9 cellular contexts compared by ENCODE assay signal in genomic region chr10:69065406-69066361, GRCh38. TPM values are rescaled to one million over a fixed set of nuclear protein-coding genes. Genes with fewer than 3 reads are reported as not detected.
DNase-seq lines count a peak whose midpoint lies in the region; ATAC-seq and TF ChIP-seq lines count a peak whose summit lies in the region.
"Had no signal": no experiment of that assay in that cellular context is flagged by ENCODE, and none has a peak within 500 bp of the region (broad histone marks: within the 10 kb centered on the region; RNA-seq: fewer than 3 reads in every experiment).

No MANE protein-coding gene starts in this region.

- no peak overlapping the region for H3K27ac ChIP-seq in mammary epithelial cell (ENCODE audit: insufficient read depth, low read depth, low read length)
- H3K27ac ChIP-seq: epithelial cell of prostate had no signal

- no peak overlapping the region for H3K4me3 ChIP-seq in mammary epithelial cell (replicated peaks in 1 of 3; ENCODE audit: insufficient read depth in 1 of 3, low read depth in 2 of 3, low read length in 3 of 3)

- H4K20me1 ChIP-seq in mammary epithelial cell (ENCODE audit: insufficient read depth, low read length), result no peaks in the 10 kb centered on the region

- intact Hi-C loops in mammary epithelial cell (cut with micrococcal nuclease), result no loop called here

- H3K9me3 Mint-ChIP-seq in osteocyte (ENCODE audit: unreplicated experiment) (no peaks in the 10 kb centered on the region), WTC11 (no peaks in the 10 kb centered on the region)

- CTCF ChIA-PET in mammary epithelial cell (lab: Charles Lee; ENCODE audit: low non-redundant PET) (no interaction called here), WTC11 (lab: Charles Lee) (interaction anchor here (0.9 to 1.6 kb wide), 2 partner anchors 157 to 343 kb away, joined by 3 to 4 read pairs; no protein-coding TSS in a partner anchor)

- no TSS peak for BruUV-seq in mammary epithelial cell (replicated peaks; lab: Mats Ljungman, UMichigan)

- no peak overlapping the region for H3K9ac ChIP-seq in mammary epithelial cell (ENCODE audit: insufficient read depth, low read length)

- no peak for TF ChIP-seq CTCF in mammary epithelial cell (conservative IDR thresholded peaks at IDR 0.05 in 1 of 2, IDR thresholded peaks at IDR 0.05 in 1 of 2; ENCODE audit: extremely low read depth in 1 of 2, insufficient read depth in 1 of 2, low read depth in 1 of 2, low read length in 2 of 2)
- TF ChIP-seq CTCF in osteocyte (IDR thresholded peaks at IDR 0.05), result no peak
- no peak for TF ChIP-seq CTCF in WTC11 (IDR thresholded peaks at IDR 0.05)

- H3K4me1 ChIP-seq in mammary epithelial cell (ENCODE audit: insufficient read depth, low read length), result peaks cover 13% of the 10 kb centered on the region

- peak overlapping the region; percentile 65 for H2AFZ ChIP-seq in mammary epithelial cell (ENCODE audit: low read depth, low read length)

- ATAC-seq in GM21390 (IDR thresholded peaks at IDR 0.05; ENCODE audit: unreplicated experiment), result peak; percentile 52
- no peak for ATAC-seq in WTC11

- peak overlapping the region; percentile 90 for H3K27ac Mint-ChIP-seq in osteocyte (ENCODE audit: unreplicated experiment)
- no peak overlapping the region for H3K27ac Mint-ChIP-seq in WTC11

- H3K36me3 ChIP-seq in mammary epithelial cell (ENCODE audit: insufficient read depth, low read length), result no peaks in the 10 kb centered on the region

- H3K36me3 Mint-ChIP-seq in osteocyte (ENCODE audit: unreplicated experiment) (no peaks in the 10 kb centered on the region), WTC11 (no peaks in the 10 kb centered on the region)

- peak; percentile 66 for DNase-seq in EL
- DNase-seq in Kasumi-1 (lab: John Stamatoyannopoulos, UW), result peak; percentile 66 to 80
- DNase-seq in mammary epithelial cell, result peak; percentile 87
- DNase-seq in osteocyte (ENCODE audit: extremely low spot score, unreplicated experiment), result no peak
- DNase-seq in putamen (ENCODE audit: low spot score), result no peak
- no peak for DNase-seq in WTC11 (ENCODE audit: low spot score)
- no peak for DNase-seq in NCI-H2029 (lab: John Stamatoyannopoulos, UW)

- no peaks in the 10 kb centered on the region for H3K27me3 ChIP-seq in mammary epithelial cell (ENCODE audit: insufficient read depth, low read length)

- no peaks in the 10 kb centered on the region for H3K9me3 ChIP-seq in mammary epithelial cell (replicated peaks; ENCODE audit: insufficient read depth, low read length)

- 38% methylated on average over 5 of the region's 8 CpGs for WGBS in mammary epithelial cell (ENCODE audit: low coverage, missing lambda C conversion rate)

- POLR2A ChIA-PET in WTC11 (lab: Charles Lee), result interaction anchor here (0.5 kb wide), 1 partner anchor 734 kb away, joined by 4 read pairs; the partner anchor contains the start of gene HNRNPH3

- H3K4me3 Mint-ChIP-seq in osteocyte (ENCODE audit: unreplicated experiment) (no peak overlapping the region), WTC11 (no peak overlapping the region)

- dilution Hi-C loops in mammary epithelial cell (cut with HindIII; ENCODE audit: low sequenced_read_pairs), result loop anchor here (5.0 kb wide), 1 partner anchor 53 kb away; no protein-coding TSS in a partner anchor

- in situ Hi-C loops in mammary epithelial cell (cut with MboI; ENCODE audit: low sequenced_read_pairs in 2 of 2), result no loop called here

- H3K79me2 ChIP-seq in mammary epithelial cell (ENCODE audit: insufficient read depth, low read length), result no peaks in the 10 kb centered on the region

- H3K27me3 Mint-ChIP-seq in osteocyte (ENCODE audit: unreplicated experiment), result no peaks in the 10 kb centered on the region
- H3K27me3 Mint-ChIP-seq in WTC11 (ENCODE audit: low read depth), result no peaks in the 10 kb centered on the region

- H3K4me2 ChIP-seq in mammary epithelial cell (ENCODE audit: insufficient read depth, low read depth, low read length), result peak overlapping the region; percentile 48

- H3K4me1 Mint-ChIP-seq in osteocyte (ENCODE audit: unreplicated experiment) (peaks cover 31% of the 10 kb centered on the region), WTC11 (peaks cover 7% of the 10 kb centered on the region)

TF ChIP-seq in WTC11, 78 proteins besides CTCF, POLR2A, EP300 and RAD21:
- TF ChIP-seq PRDM15 (CRISPR knock-in tag; IDR thresholded peaks at IDR 0.05), result no peak
- TF ChIP-seq EMX1 (CRISPR knock-in tag; IDR thresholded peaks at IDR 0.05), result no peak
TF ChIP-seq in WTC11: peak in this region for 0.

RNA-seq across cellular contexts. Expression of gene SRGN, which starts 22.2 kb away (rescaled TPM):
- total RNA-seq in mammary epithelial cell (1 to 10 TPM in 1 of 2 donors, under 1 TPM in 1; 0.92 to 1.0 TPM), osteocyte (30.0 and 35.9 TPM in 2 replicates), WTC11 (2021) (1.2 to 1.4 TPM (median 1.3 TPM) in 3 replicates)
- polyA plus RNA-seq in mammary epithelial cell, result 2.0 TPM
- not detected for polyA minus RNA-seq in mammary epithelial cell

RNA-seq across cellular contexts. Expression of gene VPS26A, which starts 58.3 kb away (rescaled TPM):
- total RNA-seq in mammary epithelial cell (10 to 100 TPM; 30.3 to 75.8 TPM), osteocyte (59.4 and 62.2 TPM in 2 replicates), WTC11 (2021) (34.2 to 39.4 TPM (median 37.4 TPM) in 3 replicates)
- 17.5 TPM for polyA plus RNA-seq in mammary epithelial cell
- polyA minus RNA-seq in mammary epithelial cell, result 33.5 TPM

Comparison
In these comparisons a context has a peak if more than half of its experiments do, and no peak if none do; other contexts are left out.
1. DNase-seq: peak in EL (single experiment), Kasumi-1 (2 of 2) and mammary epithelial cell (single experiment); none in osteocyte (single experiment), putamen (single experiment), WTC11 (single experiment) and NCI-H2029 (single experiment).
2. RNA of gene SRGN, which starts 22.2 kb away (total RNA-seq): 30.0 to 35.9 TPM in osteocyte; 1.2 to 1.4 TPM in WTC11 and 0.92 to 1.0 TPM in mammary epithelial cell; every median in the first group is over 10 times any median in the second.